Comparison of ENCODE assay signal across 1 cellular context in genomic region chr6:54846857-54847721, GRCh38.
TF ChIP-seq lines count a peak whose summit lies in the region.

No MANE protein-coding gene starts in this region.

TF ChIP-seq in HEK293, 187 proteins besides CTCF, POLR2A, EP300 and RAD21 (continued from another document):
- TF ChIP-seq ZNF398 (tag by site-specific recombination; IDR thresholded peaks at IDR 0.05), result peak; percentile 80
- TF ChIP-seq ZBTB26 (tag by site-specific recombination; optimal IDR thresholded peaks at IDR 0.05), result peak; percentile 47
- TF ChIP-seq ZBTB20 (tag by site-specific recombination; IDR thresholded peaks at IDR 0.05), result peak; percentile 66
- TF ChIP-seq SETDB1 (IDR thresholded peaks at IDR 0.05; ENCODE audit: insufficient read length, low read length), result no peak
- TF ChIP-seq ZFP3 (tag by site-specific recombination; IDR thresholded peaks at IDR 0.05; ENCODE audit: low read depth), result peak; percentile 95
- TF ChIP-seq ZNF133 (tag by site-specific recombination; IDR thresholded peaks at IDR 0.05), result no peak
- no peak for TF ChIP-seq ZNF2 (tag by site-specific recombination; IDR thresholded peaks at IDR 0.05)
- TF ChIP-seq ZNF514 (tag by site-specific recombination; IDR thresholded peaks at IDR 0.05), result no peak
- TF ChIP-seq ZNF223 (tag by site-specific recombination; IDR thresholded peaks at IDR 0.05), result no peak
- TF ChIP-seq ZNF155 (tag by site-specific recombination; IDR thresholded peaks at IDR 0.05), result no peak
- 0 out of 2 replicates have a peak, but pooled peaks have one; percentile 22 for TF ChIP-seq MZF1 (tag by site-specific recombination; IDR thresholded peaks at IDR 0.05; ENCODE audit: borderline replicate concordance)
- no peak for TF ChIP-seq KLF7 (tag by site-specific recombination; IDR thresholded peaks at IDR 0.05; ENCODE audit: borderline replicate concordance)
- TF ChIP-seq ZSCAN5A (tag by site-specific recombination; IDR thresholded peaks at IDR 0.05), result no peak
- TF ChIP-seq KLF17 (tag by site-specific recombination; IDR thresholded peaks at IDR 0.05), result 0 out of 2 replicates have a peak, but pooled peaks have one; percentile 48
- no peak for TF ChIP-seq ZSCAN23 (tag by site-specific recombination; IDR thresholded peaks at IDR 0.05)
- no peak for TF ChIP-seq ZNF350 (tag by site-specific recombination; IDR thresholded peaks at IDR 0.05)
- TF ChIP-seq ZNF175 (tag by site-specific recombination; IDR thresholded peaks at IDR 0.05), result no peak
- 0 out of 2 replicates have a peak, but pooled peaks have one; percentile 21 for TF ChIP-seq ZNF423 (tag by site-specific recombination; IDR thresholded peaks at IDR 0.05)
- TF ChIP-seq IKZF3 (tag by site-specific recombination; IDR thresholded peaks at IDR 0.05), result peak; percentile 90
- TF ChIP-seq ZNF600 (tag by site-specific recombination; IDR thresholded peaks at IDR 0.05), result 0 out of 2 replicates have a peak, but pooled peaks have one; percentile 22
- no peak for TF ChIP-seq TRIM28 (IDR thresholded peaks at IDR 0.05; ENCODE audit: borderline replicate concordance, low read length)
- no peak for TF ChIP-seq KLF16 (tag by site-specific recombination; IDR thresholded peaks at IDR 0.05)
- TF ChIP-seq RBAK (tag by site-specific recombination; IDR thresholded peaks at IDR 0.05), result no peak
- TF ChIP-seq ZNF555 (tag by site-specific recombination; conservative IDR thresholded peaks at IDR 0.05), result no peak
- peak; percentile 49 for TF ChIP-seq GLIS1 (tag by site-specific recombination; IDR thresholded peaks at IDR 0.05)
- TF ChIP-seq, protein P1, sequence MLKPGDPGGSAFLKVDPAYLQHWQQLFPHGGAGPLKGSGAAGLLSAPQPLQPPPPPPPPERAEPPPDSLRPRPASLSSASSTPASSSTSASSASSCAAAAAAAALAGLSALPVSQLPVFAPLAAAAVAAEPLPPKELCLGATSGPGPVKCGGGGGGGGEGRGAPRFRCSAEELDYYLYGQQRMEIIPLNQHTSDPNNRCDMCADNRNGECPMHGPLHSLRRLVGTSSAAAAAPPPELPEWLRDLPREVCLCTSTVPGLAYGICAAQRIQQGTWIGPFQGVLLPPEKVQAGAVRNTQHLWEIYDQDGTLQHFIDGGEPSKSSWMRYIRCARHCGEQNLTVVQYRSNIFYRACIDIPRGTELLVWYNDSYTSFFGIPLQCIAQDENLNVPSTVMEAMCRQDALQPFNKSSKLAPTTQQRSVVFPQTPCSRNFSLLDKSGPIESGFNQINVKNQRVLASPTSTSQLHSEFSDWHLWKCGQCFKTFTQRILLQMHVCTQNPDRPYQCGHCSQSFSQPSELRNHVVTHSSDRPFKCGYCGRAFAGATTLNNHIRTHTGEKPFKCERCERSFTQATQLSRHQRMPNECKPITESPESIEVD (tag by site-specific recombination; IDR thresholded peaks at IDR 0.05), result no peak
- TF ChIP-seq, protein P2, sequence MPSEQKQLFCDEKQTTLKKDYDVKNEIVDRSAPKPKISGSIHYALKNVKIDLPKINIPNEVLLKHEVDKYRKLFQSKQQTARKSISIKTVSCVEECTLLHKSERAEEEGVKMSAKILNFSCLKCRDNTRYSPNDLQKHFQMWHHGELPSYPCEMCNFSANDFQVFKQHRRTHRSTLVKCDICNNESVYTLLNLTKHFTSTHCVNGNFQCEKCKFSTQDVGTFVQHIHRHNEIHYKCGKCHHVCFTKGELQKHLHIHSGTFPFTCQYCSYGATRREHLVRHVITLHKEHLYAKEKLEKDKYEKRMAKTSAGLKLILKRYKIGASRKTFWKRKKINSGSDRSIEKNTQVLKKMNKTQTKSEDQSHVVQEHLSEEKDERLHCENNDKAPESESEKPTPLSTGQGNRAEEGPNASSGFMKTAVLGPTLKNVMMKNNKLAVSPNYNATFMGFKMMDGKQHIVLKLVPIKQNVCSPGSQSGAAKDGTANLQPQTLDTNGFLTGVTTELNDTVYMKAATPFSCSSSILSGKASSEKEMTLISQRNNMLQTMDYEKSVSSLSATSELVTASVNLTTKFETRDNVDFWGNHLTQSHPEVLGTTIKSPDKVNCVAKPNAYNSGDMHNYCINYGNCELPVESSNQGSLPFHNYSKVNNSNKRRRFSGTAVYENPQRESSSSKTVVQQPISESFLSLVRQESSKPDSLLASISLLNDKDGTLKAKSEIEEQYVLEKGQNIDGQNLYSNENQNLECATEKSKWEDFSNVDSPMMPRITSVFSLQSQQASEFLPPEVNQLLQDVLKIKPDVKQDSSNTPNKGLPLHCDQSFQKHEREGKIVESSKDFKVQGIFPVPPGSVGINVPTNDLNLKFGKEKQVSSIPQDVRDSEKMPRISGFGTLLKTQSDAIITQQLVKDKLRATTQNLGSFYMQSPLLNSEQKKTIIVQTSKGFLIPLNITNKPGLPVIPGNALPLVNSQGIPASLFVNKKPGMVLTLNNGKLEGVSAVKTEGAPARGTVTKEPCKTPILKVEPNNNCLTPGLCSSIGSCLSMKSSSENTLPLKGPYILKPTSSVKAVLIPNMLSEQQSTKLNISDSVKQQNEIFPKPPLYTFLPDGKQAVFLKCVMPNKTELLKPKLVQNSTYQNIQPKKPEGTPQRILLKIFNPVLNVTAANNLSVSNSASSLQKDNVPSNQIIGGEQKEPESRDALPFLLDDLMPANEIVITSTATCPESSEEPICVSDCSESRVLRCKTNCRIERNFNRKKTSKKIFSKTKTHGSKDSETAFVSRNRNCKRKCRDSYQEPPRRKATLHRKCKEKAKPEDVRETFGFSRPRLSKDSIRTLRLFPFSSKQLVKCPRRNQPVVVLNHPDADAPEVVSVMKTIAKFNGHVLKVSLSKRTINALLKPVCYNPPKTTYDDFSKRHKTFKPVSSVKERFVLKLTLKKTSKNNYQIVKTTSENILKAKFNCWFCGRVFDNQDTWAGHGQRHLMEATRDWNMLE (tag by site-specific recombination; conservative IDR thresholded peaks at IDR 0.05; ENCODE audit: low read depth), result peak; percentile 52; the same call in 1 of the 2 replicates
- TF ChIP-seq, protein P3, sequence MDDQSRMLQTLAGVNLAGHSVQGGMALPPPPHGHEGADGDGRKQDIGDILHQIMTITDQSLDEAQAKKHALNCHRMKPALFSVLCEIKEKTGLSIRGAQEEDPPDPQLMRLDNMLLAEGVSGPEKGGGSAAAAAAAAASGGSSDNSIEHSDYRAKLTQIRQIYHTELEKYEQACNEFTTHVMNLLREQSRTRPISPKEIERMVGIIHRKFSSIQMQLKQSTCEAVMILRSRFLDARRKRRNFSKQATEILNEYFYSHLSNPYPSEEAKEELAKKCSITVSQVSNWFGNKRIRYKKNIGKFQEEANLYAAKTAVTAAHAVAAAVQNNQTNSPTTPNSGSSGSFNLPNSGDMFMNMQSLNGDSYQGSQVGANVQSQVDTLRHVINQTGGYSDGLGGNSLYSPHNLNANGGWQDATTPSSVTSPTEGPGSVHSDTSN (CRISPR knock-in tag; IDR thresholded peaks at IDR 0.05), result peak; percentile 14; the same call in 1 of the 2 replicates
- peak; percentile 25; the same call in 1 of the 2 replicates for TF ChIP-seq ZBTB8A (tag by site-specific recombination; IDR thresholded peaks at IDR 0.05)
- no peak; the same call in 1 of the 2 replicates for TF ChIP-seq WT1 (tag by site-specific recombination; IDR thresholded peaks at IDR 0.05)
- TF ChIP-seq YY1 (tag by site-specific recombination; IDR thresholded peaks at IDR 0.05), result no peak
- no peak for TF ChIP-seq ZNF48 (tag by site-specific recombination; IDR thresholded peaks at IDR 0.05)
- peak; percentile 78 for TF ChIP-seq GLIS2 (tag by site-specific recombination; IDR thresholded peaks at IDR 0.05)
- no peak for TF ChIP-seq OVOL3 (tag by site-specific recombination; IDR thresholded peaks at IDR 0.05)
